In the genomic region with DNA sequence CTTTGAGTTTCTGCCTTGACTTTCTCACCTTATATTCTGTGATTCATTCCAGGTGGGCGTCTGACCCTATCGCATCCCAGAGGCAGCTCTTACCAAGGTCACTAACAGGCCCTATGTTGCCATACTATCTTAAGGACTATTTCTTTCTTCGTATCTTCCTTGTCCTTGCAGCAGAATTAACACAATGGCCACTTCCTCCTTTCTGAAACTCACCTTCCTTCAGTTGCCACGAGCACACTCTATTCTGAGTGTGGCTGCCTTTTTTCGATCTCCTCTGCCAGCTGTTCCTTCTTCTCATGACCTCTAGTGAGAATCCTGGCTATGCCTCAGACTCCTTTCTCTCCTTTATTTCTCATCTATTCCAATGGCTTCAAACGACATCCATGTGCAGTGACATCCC, we compare ENCODE assay signal across 20 cellular contexts.
DNase-seq lines count a peak whose midpoint lies in the region; ATAC-seq, FAIRE-seq and TF ChIP-seq lines count a peak whose summit lies in the region.
"Had no signal": no experiment of that assay in that cellular context is flagged by ENCODE, and none has a peak within 500 bp of the region (broad histone marks: within the 10 kb centered on the region; RNA-seq: fewer than 3 reads in every experiment).

No MANE protein-coding gene starts in this region.

- H3K9me3 ChIP-seq in tibial artery: no peaks in the 10 kb centered on the region
- H3K9me3 ChIP-seq: spleen had no signal

- H3K27ac Mint-ChIP-seq in activated CD4-positive, alpha-beta memory T cell treated with anti-CD3 and anti-CD28 coated beads, Interleukin-2, amount 10 ng/mL, durations not matched to agents 7 days and 5 days: peak overlapping the region; percentile 12
- H3K27ac Mint-ChIP-seq in activated CD4-positive, alpha-beta memory T cell treated with anti-CD3 and anti-CD28 coated beads for 36 hours: no peak overlapping the region
- peak overlapping the region; percentile 30 to 50 for H3K27ac Mint-ChIP-seq in activated naive CD4-positive, alpha-beta T cell treated with anti-CD3 and anti-CD28 coated beads, Interleukin-2, amount 50 U/mL, for 72 hours
- H3K27ac Mint-ChIP-seq: brain, progenitor cell of endocrine pancreas had no signal

- DNase-seq in activated CD4-positive, alpha-beta memory T cell treated with anti-CD3 and anti-CD28 coated beads, Interleukin-2, amount 10 ng/mL, durations not matched to agents 7 days and 5 days: no peak
- DNase-seq in activated CD4-positive, alpha-beta memory T cell treated with anti-CD3 and anti-CD28 coated beads for 36 hours: no peak
- DNase-seq in MV-4-11 (lab: John Stamatoyannopoulos, UW): peak; percentile 20
- DNase-seq in activated naive CD4-positive, alpha-beta T cell treated with anti-CD3 and anti-CD28 coated beads, Interleukin-2, amount 50 U/mL, for 72 hours (ENCODE audit: low spot score in 2 of 2): no peak
- DNase-seq in pons (ENCODE audit: low spot score): peak; percentile 38
- DNase-seq in tibial artery: no peak
- DNase-seq in RCC 7860 (ENCODE audit: low spot score): no peak
- DNase-seq: activated effector memory CD4-positive, alpha-beta T cell treated with Interleukin-2 at 50 U/mL for 16 hours; Calu3; dorsolateral prefrontal cortex; KBM-7; NCI-H2227 treated with DMSO at 0.1 percent for 48 hours; NK-92 treated with Interleukin-12 subunit alpha and Interleukin-12 subunit beta, amount 100 ng/mL, for 24 hours; SHP77; spleen; stimulated activated naive CD8-positive, alpha-beta T cell treated with anti-CD3 and anti-CD28 coated beads, Interleukin-15, amount 100 ng/mL, for 72 hours had no signal

- intact Hi-C loops in activated CD4-positive, alpha-beta memory T cell treated with anti-CD3 and anti-CD28 coated beads for 36 hours (cut with micrococcal nuclease): no loop called here
- intact Hi-C loops in tibial artery (cut with DNase I; ENCODE audit: low total_unique reads): no loop called here

- H3K36me3 Mint-ChIP-seq in activated CD4-positive, alpha-beta memory T cell treated with anti-CD3 and anti-CD28 coated beads, Interleukin-2, amount 10 ng/mL, durations not matched to agents 7 days and 5 days (ENCODE audit: low read depth): peaks cover 92% of the 10 kb centered on the region
- peaks cover 76% of the 10 kb centered on the region for H3K36me3 Mint-ChIP-seq in activated CD4-positive, alpha-beta memory T cell treated with anti-CD3 and anti-CD28 coated beads for 36 hours
- H3K36me3 Mint-ChIP-seq in activated naive CD4-positive, alpha-beta T cell treated with anti-CD3 and anti-CD28 coated beads, Interleukin-2, amount 50 U/mL, for 72 hours: peaks cover 44 to 94% of the 10 kb centered on the region in 2 donors
- H3K36me3 Mint-ChIP-seq: brain had no signal

- no peak for ATAC-seq in activated naive CD4-positive, alpha-beta T cell treated with anti-CD3 and anti-CD28 coated beads, Interleukin-2, amount 50 U/mL, for 72 hours
- ATAC-seq in GM21619 (IDR thresholded peaks at IDR 0.05; ENCODE audit: unreplicated experiment): no peak
- ATAC-seq: stimulated activated naive CD8-positive, alpha-beta T cell treated with anti-CD3 and anti-CD28 coated beads, Interleukin-15, amount 100 ng/mL, for 72 hours had no signal

- H3K9me3 Mint-ChIP-seq in activated CD4-positive, alpha-beta memory T cell treated with anti-CD3 and anti-CD28 coated beads, Interleukin-2, amount 10 ng/mL, durations not matched to agents 7 days and 5 days: peaks cover 1% of the 10 kb centered on the region
- no peaks in the 10 kb centered on the region for H3K9me3 Mint-ChIP-seq in activated CD4-positive, alpha-beta memory T cell treated with anti-CD3 and anti-CD28 coated beads for 36 hours
- peaks cover 2 to 4% of the 10 kb centered on the region in 2 donors for H3K9me3 Mint-ChIP-seq in activated naive CD4-positive, alpha-beta T cell treated with anti-CD3 and anti-CD28 coated beads, Interleukin-2, amount 50 U/mL, for 72 hours

- H3K36me3 ChIP-seq in tibial artery: peaks cover 14 to 23% (median 16%) of the 10 kb centered on the region in 3 donors

- TF ChIP-seq CTCF in tibial artery (IDR thresholded peaks at IDR 0.05): no peak

- H3K27me3 ChIP-seq in tibial artery: no peaks in the 10 kb centered on the region
- H3K27me3 ChIP-seq: dorsolateral prefrontal cortex, spleen had no signal

- no peaks in the 10 kb centered on the region for H3K27me3 Mint-ChIP-seq in activated CD4-positive, alpha-beta memory T cell treated with anti-CD3 and anti-CD28 coated beads, Interleukin-2, amount 10 ng/mL, durations not matched to agents 7 days and 5 days
- no peaks in the 10 kb centered on the region for H3K27me3 Mint-ChIP-seq in activated CD4-positive, alpha-beta memory T cell treated with anti-CD3 and anti-CD28 coated beads for 36 hours
- H3K27me3 Mint-ChIP-seq: brain; progenitor cell of endocrine pancreas; stimulated activated naive CD8-positive, alpha-beta T cell treated with anti-CD3 and anti-CD28 coated beads, Interleukin-15, amount 100 ng/mL, for 72 hours had no signal

- no peak overlapping the region for H3K4me3 Mint-ChIP-seq in activated CD4-positive, alpha-beta memory T cell treated with anti-CD3 and anti-CD28 coated beads, Interleukin-2, amount 10 ng/mL, durations not matched to agents 7 days and 5 days
- no peak overlapping the region for H3K4me3 Mint-ChIP-seq in activated CD4-positive, alpha-beta memory T cell treated with anti-CD3 and anti-CD28 coated beads for 36 hours
- H3K4me3 Mint-ChIP-seq: brain; stimulated activated naive CD8-positive, alpha-beta T cell treated with anti-CD3 and anti-CD28 coated beads, Interleukin-15, amount 100 ng/mL, for 72 hours had no signal

- no peaks in the 10 kb centered on the region for H3K4me1 ChIP-seq in tibial artery

- H3K4me3 ChIP-seq in tibial artery: no peak overlapping the region
- H3K4me3 ChIP-seq: dorsolateral prefrontal cortex, spleen had no signal

- CTCF ChIA-PET in activated CD4-positive, alpha-beta memory T cell treated with anti-CD3 and anti-CD28 coated beads, Interleukin-2, amount 10 ng/mL, durations not matched to agents 7 days and 5 days (lab: Charles Lee): no interaction called here
- CTCF ChIA-PET in activated CD4-positive, alpha-beta memory T cell treated with anti-CD3 and anti-CD28 coated beads for 36 hours (lab: Charles Lee): interaction anchor here (0.6 to 1.0 kb wide), 2 partner anchors 51 to 65 kb away, joined by 3 read pairs; no protein-coding TSS in a partner anchor

- H3K27ac ChIP-seq in tibial artery: no peak overlapping the region

- peaks cover 9% of the 10 kb centered on the region for H3K4me1 Mint-ChIP-seq in activated CD4-positive, alpha-beta memory T cell treated with anti-CD3 and anti-CD28 coated beads, Interleukin-2, amount 10 ng/mL, durations not matched to agents 7 days and 5 days
- H3K4me1 Mint-ChIP-seq in activated CD4-positive, alpha-beta memory T cell treated with anti-CD3 and anti-CD28 coated beads for 36 hours (ENCODE audit: low read depth): peaks cover 7% of the 10 kb centered on the region
- H3K4me1 Mint-ChIP-seq: brain had no signal

- FAIRE-seq in RCC 7860 (lab: Jason Lieb, UNC): no peak
- FAIRE-seq: TTC549 had no signal

- POLR2A ChIA-PET in activated CD4-positive, alpha-beta memory T cell treated with anti-CD3 and anti-CD28 coated beads, Interleukin-2, amount 10 ng/mL, durations not matched to agents 7 days and 5 days (lab: Charles Lee): interaction anchor here (0.8 to 1.2 kb wide), 2 partner anchors 30 to 57 kb away, joined by 3 read pairs; no protein-coding TSS in a partner anchor
- POLR2A ChIA-PET in activated CD4-positive, alpha-beta memory T cell treated with anti-CD3 and anti-CD28 coated beads for 36 hours (lab: Charles Lee): interaction anchor here (0.8 kb wide), 1 partner anchor 62 kb away, joined by 3 read pairs; no protein-coding TSS in a partner anchor

Comparison
In these comparisons a context has a peak if more than half of its experiments do, and no peak if none do; other contexts are left out.
1. DNase-seq: peak in MV-4-11 (single experiment) and pons (single experiment); none in activated CD4-positive, alpha-beta memory T cell treated with anti-CD3 and anti-CD28 coated beads, Interleukin-2, amount 10 ng/mL, durations not matched to agents 7 days and 5 days (single experiment), activated CD4-positive, alpha-beta memory T cell treated with anti-CD3 and anti-CD28 coated beads for 36 hours (single experiment), activated naive CD4-positive, alpha-beta T cell treated with anti-CD3 and anti-CD28 coated beads, Interleukin-2, amount 50 U/mL, for 72 hours (0 of 2), tibial artery (0 of 2) and RCC 7860 (single experiment).